Comparison of ENCODE assay signal across 22 cellular contexts in genomic region chr1:151502035-151502728, GRCh38.
"Had no signal": no experiment of that assay in that cellular context is flagged by ENCODE, and none has a peak within 500 bp of the region (broad histone marks: within the 10 kb centered on the region; RNA-seq: fewer than 3 reads in every experiment).

No MANE protein-coding gene starts in this region.

- H3K4me3 Mint-ChIP-seq: activated CD4-positive, alpha-beta T cell treated with anti-CD3 and anti-CD28 coated beads, Interleukin-2, amount 10 ng/mL, durations not matched to agents 7 days and 5 days; activated naive CD8-positive, alpha-beta T cell; activated T-cell treated with anti-CD3 and anti-CD28 coated beads, Interleukin-2, amount 50 U/mL, for 72 hours; dendritic cell treated with granulocyte-macrophage colony-stimulating factor and Interleukin-4, amounts not matched to agents 40 ng/mL and 50 ng/mL, for 4 days; effector memory CD8-positive, alpha-beta T cell; naive thymus-derived CD4-positive, alpha-beta T cell had no signal

- H3K9me3 ChIP-seq: neutrophil, right atrium auricular region, suprapubic skin, upper lobe of right lung had no signal

- ATAC-seq: effector memory CD8-positive, alpha-beta T cell; naive thymus-derived CD4-positive, alpha-beta T cell had no signal

- H3K4me2 ChIP-seq: smooth muscle cell had no signal

- H3K27ac Mint-ChIP-seq: activated CD4-positive, alpha-beta T cell treated with anti-CD3 and anti-CD28 coated beads, Interleukin-2, amount 10 ng/mL, durations not matched to agents 7 days and 5 days; activated naive CD8-positive, alpha-beta T cell; activated T-cell treated with anti-CD3 and anti-CD28 coated beads, Interleukin-2, amount 50 U/mL, for 72 hours; dendritic cell treated with granulocyte-macrophage colony-stimulating factor and Interleukin-4, amounts not matched to agents 40 ng/mL and 50 ng/mL, for 4 days had no signal

- H3K9me3 Mint-ChIP-seq: activated CD4-positive, alpha-beta T cell treated with anti-CD3 and anti-CD28 coated beads, Interleukin-2, amount 10 ng/mL, durations not matched to agents 7 days and 5 days; activated T-cell treated with anti-CD3 and anti-CD28 coated beads, Interleukin-2, amount 50 U/mL, for 72 hours; dendritic cell treated with granulocyte-macrophage colony-stimulating factor and Interleukin-4, amounts not matched to agents 40 ng/mL and 50 ng/mL, for 4 days; effector memory CD8-positive, alpha-beta T cell; naive thymus-derived CD4-positive, alpha-beta T cell had no signal

- H3K27me3 ChIP-seq: right atrium auricular region, suprapubic skin, upper lobe of right lung had no signal

- H3K27me3 Mint-ChIP-seq: activated naive CD8-positive, alpha-beta T cell; effector memory CD8-positive, alpha-beta T cell had no signal

- DNase-seq: activated CD4-positive, alpha-beta T cell treated with anti-CD3 and anti-CD28 coated beads, Interleukin-2, amount 10 ng/mL, durations not matched to agents 7 days and 5 days; activated CD8-positive, alpha-beta memory T cell treated with anti-CD3 and anti-CD28 coated beads, Interleukin-2, amount 50 U/mL, for 48 hours; activated gamma-delta T cell; activated T-cell treated with anti-CD3 and anti-CD28 coated beads, Interleukin-2, amount 50 U/mL, for 72 hours; cerebellar nuclear complex; effector memory CD8-positive, alpha-beta T cell; head of caudate nucleus; midbrain; naive thymus-derived CD4-positive, alpha-beta T cell; posterior cingulate gyrus; stimulated activated CD4-positive, alpha-beta T cell treated with anti-CD3 and anti-CD28 coated beads, Interleukin-4, amount 100 ng/mL, for 4 hours; stimulated activated CD8-positive, alpha-beta memory T cell treated with anti-CD3 and anti-CD28 coated beads, Interleukin-4, amount 100 ng/mL, for 48 hours; stimulated activated naive CD8-positive, alpha-beta T cell treated with anti-CD3 and anti-CD28 coated beads, Interleukin-15, Interleukin-2, amounts not matched to agents 100 U/mL and 50 U/mL, for 24 hours; upper lobe of right lung had no signal

- H3K4me3 ChIP-seq: lung, right atrium auricular region, smooth muscle cell, suprapubic skin, upper lobe of right lung had no signal

- H3K4me1 Mint-ChIP-seq: activated CD4-positive, alpha-beta T cell treated with anti-CD3 and anti-CD28 coated beads, Interleukin-2, amount 10 ng/mL, durations not matched to agents 7 days and 5 days had no signal

- H3K36me3 Mint-ChIP-seq: activated naive CD8-positive, alpha-beta T cell; naive thymus-derived CD4-positive, alpha-beta T cell had no signal

- H3K27ac ChIP-seq: epithelial cell of prostate, neutrophil, right atrium auricular region, suprapubic skin, upper lobe of right lung had no signal

- H3K4me1 ChIP-seq: right atrium auricular region, suprapubic skin, upper lobe of right lung had no signal

- H3K36me3 ChIP-seq: neutrophil, right atrium auricular region, suprapubic skin, upper lobe of right lung had no signal
